Comparison of ENCODE assay signal across 16 cellular contexts in genomic region chr3:99928758-99929408, GRCh38.
DNase-seq lines count a peak whose midpoint lies in the region; ATAC-seq and TF ChIP-seq lines count a peak whose summit lies in the region.
"Had no signal": no experiment of that assay in that cellular context is flagged by ENCODE, and none has a peak within 500 bp of the region (broad histone marks: within the 10 kb centered on the region; RNA-seq: fewer than 3 reads in every experiment).

No MANE protein-coding gene starts in this region.

- ATAC-seq in HG02571 (IDR thresholded peaks at IDR 0.05; ENCODE audit: unreplicated experiment), result no peak
- ATAC-seq: naive thymus-derived CD4-positive, alpha-beta T cell; stimulated activated naive B cell treated with anti-CD40 and anti-IgM and Interleukin-4, amounts not matched to agents 10 μg/mL and 1 μg/mL and 100 μg/mL, for 72 hours had no signal

- no peaks in the 10 kb centered on the region for H3K9me3 ChIP-seq in SJSA1 (replicated peaks)
- H3K9me3 ChIP-seq in muscle layer of colon (ENCODE audit: low read length), result no peaks in the 10 kb centered on the region

- peak overlapping the region; percentile 37 for H3K27ac Mint-ChIP-seq in type B pancreatic cell
- H3K27ac Mint-ChIP-seq: naive thymus-derived CD4-positive, alpha-beta T cell; stimulated activated naive B cell treated with anti-CD40 and anti-IgM and Interleukin-4, amounts not matched to agents 10 μg/mL and 1 μg/mL and 100 μg/mL, for 72 hours had no signal

- H3K27me3 Mint-ChIP-seq in type B pancreatic cell, result no peaks in the 10 kb centered on the region
- H3K27me3 Mint-ChIP-seq: brain; naive thymus-derived CD4-positive, alpha-beta T cell; stimulated activated naive B cell treated with anti-CD40 and anti-IgM and Interleukin-4, amounts not matched to agents 10 μg/mL and 1 μg/mL and 100 μg/mL, for 72 hours had no signal

- H3K4me1 Mint-ChIP-seq in type B pancreatic cell (ENCODE audit: unreplicated experiment), result peaks cover 25% of the 10 kb centered on the region

- DNase-seq in SJSA1 (ENCODE audit: low read depth in 1 of 2, low spot score in 2 of 2) (peak in 1 of 2 experiments; percentile 66), fibroblast of mammary gland (ENCODE audit: low read depth) (no peak), type B pancreatic cell (ENCODE audit: extremely low spot score, unreplicated experiment) (no peak), GM10266 (ENCODE audit: extremely low spot score) (no peak)
- no peak for DNase-seq in stimulated activated CD4-positive, alpha-beta T cell treated with anti-CD3 and anti-CD28 coated beads, Interleukin-4, amount 100 ng/mL, for 24 hours
- DNase-seq: activated CD8-positive, alpha-beta memory T cell treated with anti-CD3 and anti-CD28 coated beads for 24 hours; activated gamma-delta T cell treated with Interleukin-2 at 50 U/mL for 16 hours; DMS53; naive thymus-derived CD4-positive, alpha-beta T cell; NCI-H1436 treated with DMSO at 0.1 percent for 48 hours; stimulated activated naive B cell treated with anti-CD40 and anti-IgM and Interleukin-4, amounts not matched to agents 10 μg/mL and 1 μg/mL and 100 μg/mL, for 72 hours; SW 1271 had no signal

- H3K4me3 ChIP-seq in SJSA1 (no peak overlapping the region), fibroblast of mammary gland (ENCODE audit: control insufficient read depth, low read depth, low read length) (no peak overlapping the region), muscle layer of colon (ENCODE audit: low read depth in 1 of 2, low read length in 2 of 2) (peak overlapping the region; percentile 2 to 29)
- H3K4me3 ChIP-seq: BLaER1 treated with 17β-estradiol and CSF1 and Interleukin-3, amounts not matched to agents 10 nM and 100 nM had no signal

- H3K9me3 Mint-ChIP-seq in type B pancreatic cell, result peaks cover 1% of the 10 kb centered on the region
- H3K9me3 Mint-ChIP-seq: naive thymus-derived CD4-positive, alpha-beta T cell; stimulated activated naive B cell treated with anti-CD40 and anti-IgM and Interleukin-4, amounts not matched to agents 10 μg/mL and 1 μg/mL and 100 μg/mL, for 72 hours had no signal

- H3K27ac ChIP-seq in SJSA1 (peak overlapping the region; percentile 38), muscle layer of colon (ENCODE audit: low read depth, low read length) (peak overlapping the region; percentile 79)
- H3K27ac ChIP-seq: BLaER1 treated with 17β-estradiol and CSF1 and Interleukin-3, amounts not matched to agents 10 nM and 100 nM had no signal

- peaks cover 36% of the 10 kb centered on the region for H3K4me1 ChIP-seq in SJSA1 (replicated peaks)
- H3K4me1 ChIP-seq in muscle layer of colon (ENCODE audit: insufficient read depth, low read length), result peaks cover 50% of the 10 kb centered on the region
- H3K4me1 ChIP-seq: BLaER1 treated with 17β-estradiol and CSF1 and Interleukin-3, amounts not matched to agents 10 nM and 100 nM had no signal

- TF ChIP-seq CTCF in fibroblast of mammary gland (conservative IDR thresholded peaks at IDR 0.05; ENCODE audit: control insufficient read depth, insufficient read depth, low read depth, low read length) (peak; percentile 37), type B pancreatic cell (conservative IDR thresholded peaks at IDR 0.05) (peak; percentile 24), GM10266 (IDR thresholded peaks at IDR 0.05; ENCODE audit: control insufficient read depth, insufficient read depth, low read depth, missing control alignments) (no peak)

- H3K36me3 ChIP-seq in SJSA1 (no peaks in the 10 kb centered on the region), muscle layer of colon (ENCODE audit: insufficient read depth, low read length) (no peaks in the 10 kb centered on the region)

- peak overlapping the region; percentile 1 for H3K9ac ChIP-seq in muscle layer of colon (ENCODE audit: low read length)
- H3K9ac ChIP-seq: BLaER1 treated with 17β-estradiol and CSF1 and Interleukin-3, amounts not matched to agents 10 nM and 100 nM had no signal

- no peak overlapping the region for H3K4me3 Mint-ChIP-seq in type B pancreatic cell
- H3K4me3 Mint-ChIP-seq: naive thymus-derived CD4-positive, alpha-beta T cell; stimulated activated naive B cell treated with anti-CD40 and anti-IgM and Interleukin-4, amounts not matched to agents 10 μg/mL and 1 μg/mL and 100 μg/mL, for 72 hours had no signal

- no peaks in the 10 kb centered on the region for H3K27me3 ChIP-seq in SJSA1 (replicated peaks)
- no peaks in the 10 kb centered on the region for H3K27me3 ChIP-seq in muscle layer of colon (ENCODE audit: control insufficient read depth in 1 of 2, insufficient read depth in 2 of 2, low read length in 2 of 2)
- H3K27me3 ChIP-seq: BLaER1 treated with 17β-estradiol and CSF1 and Interleukin-3, amounts not matched to agents 10 nM and 100 nM had no signal

- peaks cover 6% of the 10 kb centered on the region for H3K36me3 Mint-ChIP-seq in type B pancreatic cell

Comparison
In these comparisons a context has a peak if more than half of its experiments do, and no peak if none do; other contexts are left out.
1. H3K4me3 ChIP-seq: peak in muscle layer of colon (2 of 2); none in SJSA1 (single experiment) and fibroblast of mammary gland (single experiment).